ENCODE assay signal across 27 cellular contexts in the genomic region with DNA sequence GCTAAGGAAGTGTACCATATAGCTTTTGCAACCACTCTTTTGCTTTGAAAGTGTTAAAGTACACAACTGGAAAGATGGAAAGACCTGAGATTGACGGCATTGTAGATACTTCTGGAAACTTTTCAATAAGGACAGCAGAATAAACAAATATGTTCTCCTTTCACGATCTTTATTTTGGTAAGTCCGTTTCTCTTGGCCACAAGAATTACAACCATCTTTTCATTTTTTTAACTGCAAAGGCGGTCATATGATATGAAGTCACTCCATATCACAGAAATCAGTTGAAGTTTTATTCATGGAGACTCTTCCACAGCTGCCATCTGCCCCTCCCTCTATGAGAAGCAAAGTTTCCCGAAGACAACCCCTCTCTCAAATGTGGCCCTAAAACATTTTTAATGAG.
"Had no signal": no experiment of that assay in that cellular context is flagged by ENCODE, and none has a peak within 500 bp of the region (broad histone marks: within the 10 kb centered on the region; RNA-seq: fewer than 3 reads in every experiment).

No MANE protein-coding gene starts in this region.

- H3K9me3 Mint-ChIP-seq: central memory CD8-positive, alpha-beta T cell; endodermal cell; immature natural killer cell; naive B cell; nephron; stimulated activated naive B cell treated with anti-CD40 and anti-IgM and Interleukin-4, amounts not matched to agents 10 μg/mL and 1 μg/mL and 100 μg/mL, for 72 hours had no signal

- H3K27ac Mint-ChIP-seq: endodermal cell; immature natural killer cell; naive B cell; stimulated activated naive B cell treated with anti-CD40 and anti-IgM and Interleukin-4, amounts not matched to agents 10 μg/mL and 1 μg/mL and 100 μg/mL, for 72 hours had no signal

- H3K36me3 Mint-ChIP-seq: immature natural killer cell; naive B cell; stimulated activated naive B cell treated with anti-CD40 and anti-IgM and Interleukin-4, amounts not matched to agents 10 μg/mL and 1 μg/mL and 100 μg/mL, for 72 hours had no signal

- H3K27me3 ChIP-seq: gastroesophageal sphincter, right lobe of liver, stomach, transverse colon had no signal

- ATAC-seq: esophagus mucosa; gastroesophageal sphincter; right lobe of liver; stimulated activated naive B cell treated with anti-CD40 and anti-IgM and Interleukin-4, amounts not matched to agents 10 μg/mL and 1 μg/mL and 100 μg/mL, for 72 hours had no signal

- H3K4me1 Mint-ChIP-seq: immature natural killer cell; naive B cell; nephron; stimulated activated naive B cell treated with anti-CD40 and anti-IgM and Interleukin-4, amounts not matched to agents 10 μg/mL and 1 μg/mL and 100 μg/mL, for 72 hours had no signal

- H3K4me1 ChIP-seq: right lobe of liver, stomach, transverse colon had no signal

- DNase-seq: effector CD4-positive, alpha-beta T cell; endodermal cell; foreskin fibroblast; glutamatergic neuron; immature natural killer cell; kidney; left cardiac atrium; left ventricle myocardium superior; mesenchymal stem cell; naive B cell; occipital lobe; psoas muscle; retina; right lobe of liver; stimulated activated CD4-positive, alpha-beta T cell treated with anti-CD3 and anti-CD28 coated beads, Interleukin-2, amount 100 ng/mL, for 24 hours; stimulated activated CD4-positive, alpha-beta T cell treated with anti-CD3 and anti-CD28 coated beads, Interleukin-4, amount 100 ng/mL, for 4 hours; stimulated activated naive B cell treated with anti-CD40 and anti-IgM and Interleukin-4, amounts not matched to agents 10 μg/mL and 1 μg/mL and 100 μg/mL, for 72 hours; stomach; transverse colon had no signal

- H3K4me3 ChIP-seq: coronary artery, gastroesophageal sphincter, lung, right lobe of liver, skin epidermis, stomach, transverse colon had no signal

- H3K9me3 ChIP-seq: gastroesophageal sphincter, psoas muscle, right lobe of liver, stomach, thoracic aorta, transverse colon had no signal

- H3K36me3 ChIP-seq: gastroesophageal sphincter, right lobe of liver, stomach, thoracic aorta, transverse colon had no signal

- H3K4me3 Mint-ChIP-seq: central memory CD8-positive, alpha-beta T cell; endodermal cell; immature natural killer cell; naive B cell; nephron; stimulated activated naive B cell treated with anti-CD40 and anti-IgM and Interleukin-4, amounts not matched to agents 10 μg/mL and 1 μg/mL and 100 μg/mL, for 72 hours had no signal

- H3K27me3 Mint-ChIP-seq: central memory CD8-positive, alpha-beta T cell had no signal

- H3K27ac ChIP-seq: gastroesophageal sphincter, right lobe of liver, stomach, thoracic aorta, transverse colon had no signal
